In the genomic region with DNA sequence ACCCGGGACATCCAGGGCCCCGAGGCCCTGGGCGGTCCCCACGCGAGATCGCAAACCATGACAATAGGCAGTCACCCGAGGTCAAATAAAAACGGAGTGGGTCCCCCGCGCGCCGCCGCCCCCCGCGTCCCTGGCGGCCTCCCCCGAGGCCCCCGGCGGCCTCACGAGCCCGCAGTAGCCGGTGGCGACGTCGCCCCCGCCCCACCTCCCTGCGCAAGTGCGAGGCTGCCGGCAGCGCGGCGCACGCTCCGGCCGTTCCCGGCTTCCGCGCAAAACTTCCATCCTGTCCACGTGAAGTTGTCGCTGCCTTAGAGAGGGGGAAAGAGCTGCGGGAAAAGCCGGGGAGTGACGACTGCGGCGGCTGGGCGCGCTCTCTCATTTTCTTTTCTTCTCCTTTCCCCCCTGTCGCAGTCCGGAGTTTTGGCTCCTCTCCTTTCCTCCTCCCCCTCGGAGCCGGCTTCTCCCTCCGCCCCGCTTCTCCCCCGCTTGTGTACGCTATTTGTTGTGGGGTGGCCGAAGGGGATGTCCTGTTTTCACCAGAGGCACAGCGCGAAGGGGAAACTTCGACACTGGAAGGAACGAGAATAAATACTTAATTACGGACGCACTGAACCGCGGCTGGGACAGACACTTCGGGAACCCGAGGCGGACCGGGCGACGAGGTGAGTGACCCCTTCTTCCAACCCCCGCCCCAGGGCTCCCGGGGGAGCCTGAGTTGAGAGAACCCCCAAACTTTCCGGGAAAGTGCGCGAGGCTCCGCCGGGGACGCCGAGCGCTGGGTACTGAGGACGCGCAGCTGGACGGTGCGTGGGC, we compare ENCODE assay signal across 8 cellular contexts. TPM values are rescaled to one million over a fixed set of nuclear protein-coding genes. Genes with fewer than 3 reads are reported as not detected.
DNase-seq lines count a peak whose midpoint lies in the region; ATAC-seq and TF ChIP-seq lines count a peak whose summit lies in the region.

A gene with protein sequence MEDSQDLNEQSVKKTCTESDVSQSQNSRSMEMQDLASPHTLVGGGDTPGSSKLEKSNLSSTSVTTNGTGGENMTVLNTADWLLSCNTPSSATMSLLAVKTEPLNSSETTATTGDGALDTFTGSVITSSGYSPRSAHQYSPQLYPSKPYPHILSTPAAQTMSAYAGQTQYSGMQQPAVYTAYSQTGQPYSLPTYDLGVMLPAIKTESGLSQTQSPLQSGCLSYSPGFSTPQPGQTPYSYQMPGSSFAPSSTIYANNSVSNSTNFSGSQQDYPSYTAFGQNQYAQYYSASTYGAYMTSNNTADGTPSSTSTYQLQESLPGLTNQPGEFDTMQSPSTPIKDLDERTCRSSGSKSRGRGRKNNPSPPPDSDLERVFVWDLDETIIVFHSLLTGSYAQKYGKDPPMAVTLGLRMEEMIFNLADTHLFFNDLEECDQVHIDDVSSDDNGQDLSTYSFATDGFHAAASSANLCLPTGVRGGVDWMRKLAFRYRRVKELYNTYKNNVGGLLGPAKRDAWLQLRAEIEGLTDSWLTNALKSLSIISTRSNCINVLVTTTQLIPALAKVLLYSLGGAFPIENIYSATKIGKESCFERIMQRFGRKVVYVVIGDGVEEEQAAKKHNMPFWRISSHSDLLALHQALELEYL (plus strand): TSS at position 270 of the 813 bp plus-strand sequence. CDS start 33,424 bp downstream, outside the sequence.

- no peaks in the 10 kb centered on the region for H3K9me3 Mint-ChIP-seq in mesothelial cell of epicardium
- no peaks in the 10 kb centered on the region for H3K9me3 Mint-ChIP-seq in natural killer cell treated with Interleukin-12 subunit alpha and Interleukin-12 subunit beta and Interleukin-15 and Interleukin-18, amount 100 ng/mL, for 72 hours
- no peaks in the 10 kb centered on the region for H3K9me3 Mint-ChIP-seq in CD8-positive, alpha-beta memory T cell

- DNase-seq in DMS 273 treated with DMSO at 0.1 percent for 48 hours (lab: John Stamatoyannopoulos, UW): peak; percentile 42
- DNase-seq in NCI-H2107 treated with DMSO at 0.1 percent for 48 hours (lab: John Stamatoyannopoulos, UW; ENCODE audit: unreplicated experiment): peak; percentile 36
- DNase-seq in epithelial cell of esophagus (ENCODE audit: low read depth): peak; percentile 27
- peak; percentile 25 to 61 for DNase-seq in mesothelial cell of epicardium (ENCODE audit: low spot score in 2 of 2, unreplicated experiment in 2 of 2)
- no peak for DNase-seq in natural killer cell treated with Interleukin-12 subunit alpha and Interleukin-12 subunit beta and Interleukin-15 and Interleukin-18, amount 100 ng/mL, for 72 hours (ENCODE audit: low spot score)
- DNase-seq in CD8-positive, alpha-beta memory T cell: no peak

- no peak for ATAC-seq in natural killer cell treated with Interleukin-12 subunit alpha and Interleukin-12 subunit beta and Interleukin-15 and Interleukin-18, amount 100 ng/mL, for 72 hours
- no peak for ATAC-seq in HG02623 (IDR thresholded peaks at IDR 0.05; ENCODE audit: unreplicated experiment)
- no peak for ATAC-seq in GM21526 (IDR thresholded peaks at IDR 0.05; ENCODE audit: low FRiP score, unreplicated experiment)

- CTCF ChIA-PET in CD8-positive, alpha-beta memory T cell (lab: Charles Lee): no interaction called here

- TF ChIP-seq CTCF in epithelial cell of esophagus (IDR thresholded peaks at IDR 0.05; ENCODE audit: insufficient read depth, low read depth, low read length, missing control alignments) (no peak), mesothelial cell of epicardium (IDR thresholded peaks at IDR 0.05; ENCODE audit: unreplicated experiment) (no peak)

- no peaks in the 10 kb centered on the region for H3K4me1 ChIP-seq in CD8-positive, alpha-beta memory T cell (ENCODE audit: insufficient read depth, low read length)

- H3K4me1 Mint-ChIP-seq in mesothelial cell of epicardium: peaks cover 30% of the 10 kb centered on the region
- H3K4me1 Mint-ChIP-seq in natural killer cell treated with Interleukin-12 subunit alpha and Interleukin-12 subunit beta and Interleukin-15 and Interleukin-18, amount 100 ng/mL, for 72 hours (ENCODE audit: low read depth in 2 of 2): no peaks in the 10 kb centered on the region
- peaks cover 2 to 21% (median 7%) of the 10 kb centered on the region in 3 donors for H3K4me1 Mint-ChIP-seq in CD8-positive, alpha-beta memory T cell

- peak within 1 kb of the TSS; percentile 84 for H3K4me3 Mint-ChIP-seq in mesothelial cell of epicardium
- no peak within 1 kb of the TSS for H3K4me3 Mint-ChIP-seq in natural killer cell treated with Interleukin-12 subunit alpha and Interleukin-12 subunit beta and Interleukin-15 and Interleukin-18, amount 100 ng/mL, for 72 hours
- peak within 1 kb of the TSS in 2 of 7 donors; percentile 12 to 34 for H3K4me3 Mint-ChIP-seq in CD8-positive, alpha-beta memory T cell

- H3K9me3 ChIP-seq in CD8-positive, alpha-beta memory T cell (ENCODE audit: low read length): no peaks in the 10 kb centered on the region

- no peak within 1 kb of the TSS for H3K27ac ChIP-seq in CD8-positive, alpha-beta memory T cell (ENCODE audit: low read depth, low read length)

- H3K27ac Mint-ChIP-seq in mesothelial cell of epicardium: peak within 1 kb of the TSS; percentile 94
- no peak within 1 kb of the TSS for H3K27ac Mint-ChIP-seq in natural killer cell treated with Interleukin-12 subunit alpha and Interleukin-12 subunit beta and Interleukin-15 and Interleukin-18, amount 100 ng/mL, for 72 hours
- H3K27ac Mint-ChIP-seq in CD8-positive, alpha-beta memory T cell: no peak within 1 kb of the TSS

- H3K27me3 Mint-ChIP-seq in mesothelial cell of epicardium (ENCODE audit: low read depth): peaks cover 74% of the 10 kb centered on the region
- peaks cover 30 to 31% of the 10 kb centered on the region in 2 donors for H3K27me3 Mint-ChIP-seq in natural killer cell treated with Interleukin-12 subunit alpha and Interleukin-12 subunit beta and Interleukin-15 and Interleukin-18, amount 100 ng/mL, for 72 hours
- H3K27me3 Mint-ChIP-seq in CD8-positive, alpha-beta memory T cell: peaks cover 36 to 44% of the 10 kb centered on the region in 2 donors

- no peaks in the 10 kb centered on the region for H3K36me3 Mint-ChIP-seq in mesothelial cell of epicardium
- no peaks in the 10 kb centered on the region for H3K36me3 Mint-ChIP-seq in natural killer cell treated with Interleukin-12 subunit alpha and Interleukin-12 subunit beta and Interleukin-15 and Interleukin-18, amount 100 ng/mL, for 72 hours
- no peaks in the 10 kb centered on the region for H3K36me3 Mint-ChIP-seq in CD8-positive, alpha-beta memory T cell

- POLR2A ChIA-PET in CD8-positive, alpha-beta memory T cell (lab: Charles Lee): no interaction called here

- no peaks in the 10 kb centered on the region for H3K36me3 ChIP-seq in CD8-positive, alpha-beta memory T cell (ENCODE audit: insufficient read depth, low read length)

- H3K4me3 ChIP-seq in epithelial cell of esophagus (ENCODE audit: low read length): peak within 1 kb of the TSS; percentile 44
- no peak within 1 kb of the TSS for H3K4me3 ChIP-seq in CD8-positive, alpha-beta memory T cell (ENCODE audit: low read length)

- no peaks in the 10 kb centered on the region for H3K27me3 ChIP-seq in CD8-positive, alpha-beta memory T cell (ENCODE audit: insufficient read depth, low read length, poor library complexity, severe bottlenecking)

RNA-seq across cellular contexts. Expression of the gene that starts here (rescaled TPM):
- 21.4 to 23.1 TPM (median 21.5 TPM) in 3 replicates for total RNA-seq in mesothelial cell of epicardium
- not detected for total RNA-seq in natural killer cell treated with Interleukin-12 subunit alpha and Interleukin-12 subunit beta and Interleukin-15 and Interleukin-18, amount 100 ng/mL, for 72 hours
- total RNA-seq in CD8-positive, alpha-beta memory T cell: not detected
- not detected for polyA plus RNA-seq in CD8-positive, alpha-beta memory T cell

Comparison
In these comparisons a context has a peak if more than half of its experiments do, and no peak if none do; other contexts are left out.
1. RNA of the gene that starts here (total RNA-seq): 21.4 to 23.1 TPM in mesothelial cell of epicardium; not detected in natural killer cell treated with Interleukin-12 subunit alpha and Interleukin-12 subunit beta and Interleukin-15 and Interleukin-18, amount 100 ng/mL, for 72 hours and not detected in CD8-positive, alpha-beta memory T cell; every median in the first group is over 10 times any median in the second.
2. DNase-seq: peak in DMS 273 treated with DMSO at 0.1 percent for 48 hours (single experiment), NCI-H2107 treated with DMSO at 0.1 percent for 48 hours (single experiment), epithelial cell of esophagus (single experiment) and mesothelial cell of epicardium (2 of 2); none in natural killer cell treated with Interleukin-12 subunit alpha and Interleukin-12 subunit beta and Interleukin-15 and Interleukin-18, amount 100 ng/mL, for 72 hours (single experiment) and CD8-positive, alpha-beta memory T cell (0 of 5).